Comparison of ENCODE assay signal across 8 cellular contexts in the genomic region with DNA sequence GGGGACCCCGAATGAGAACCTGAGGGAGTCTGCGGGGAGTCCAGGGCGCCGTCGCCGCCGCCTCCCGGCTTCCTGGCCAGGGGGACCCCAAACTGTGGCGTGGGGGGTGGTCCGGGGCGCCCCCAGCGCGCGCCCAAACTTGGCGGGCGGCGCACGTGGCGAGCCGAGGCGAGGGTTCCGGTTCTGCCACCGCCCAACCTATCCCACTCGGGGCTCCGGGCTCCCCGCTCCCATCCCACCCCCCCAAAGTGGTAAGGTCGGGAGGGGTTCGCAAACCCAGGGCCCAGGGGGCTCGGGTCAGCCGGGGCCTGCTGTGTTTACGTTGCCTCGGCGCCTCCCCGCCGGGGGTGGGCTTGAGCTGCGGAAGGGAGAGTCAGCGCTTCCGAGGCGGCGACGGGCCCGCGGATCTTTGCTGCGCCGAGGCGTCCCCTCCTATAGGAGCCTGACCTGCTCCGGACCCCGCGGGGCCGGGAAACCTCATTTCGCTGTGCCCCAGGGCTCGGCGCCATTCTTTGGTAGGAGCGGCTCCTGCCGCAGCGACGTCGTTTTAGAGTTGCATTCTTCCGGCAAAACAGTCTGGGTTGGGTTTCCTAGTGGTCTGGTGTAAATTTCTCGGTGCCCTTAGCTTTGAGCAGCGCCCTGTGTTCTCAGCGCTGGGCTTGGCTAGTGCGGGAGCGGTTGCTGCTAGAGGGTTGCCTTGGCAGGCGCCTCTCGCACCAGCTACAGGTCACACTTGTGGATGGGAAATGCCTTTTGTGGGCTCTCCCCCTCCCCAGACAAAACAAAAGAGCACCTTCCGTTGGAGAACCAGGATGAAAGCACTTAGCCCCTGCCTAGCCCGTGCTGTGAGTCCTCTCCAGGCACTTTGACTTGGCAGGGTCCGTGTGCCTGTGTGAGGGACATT. TPM values are rescaled to one million over a fixed set of nuclear protein-coding genes. Genes with fewer than 3 reads are reported as not detected.
DNase-seq lines count a peak whose midpoint lies in the region; ATAC-seq and TF ChIP-seq lines count a peak whose summit lies in the region.

No MANE protein-coding gene starts in this region.

- TF ChIP-seq CTCF in BE2C (IDR thresholded peaks at IDR 0.05; ENCODE audit: low read depth, low read length) = no peak
- TF ChIP-seq CTCF in HFFc6 (IDR thresholded peaks at IDR 0.05) = no peak
- no peak for TF ChIP-seq CTCF in WERI-Rb-1 (IDR thresholded peaks at IDR 0.05; ENCODE audit: low read depth, low read length)

- peaks cover 39% of the 10 kb centered on the region for H3K4me1 Mint-ChIP-seq in HFFc6 (ENCODE audit: low read depth)

- peaks cover 52% of the 10 kb centered on the region for H3K36me3 ChIP-seq in BE2C
- peaks cover 55% of the 10 kb centered on the region for H3K36me3 ChIP-seq in WERI-Rb-1

- H3K27me3 Mint-ChIP-seq in HFFc6 (ENCODE audit: insufficient read depth) = no peaks in the 10 kb centered on the region

- peak overlapping the region; percentile 94 for H3K27ac Mint-ChIP-seq in HFFc6

- H3K9me3 ChIP-seq in BE2C (no peaks in the 10 kb centered on the region), WERI-Rb-1 (ENCODE audit: severe bottlenecking) (no peaks in the 10 kb centered on the region)

- H3K27ac ChIP-seq in WERI-Rb-1 = peak overlapping the region; percentile 96
- H3K27ac ChIP-seq in caudate nucleus (ENCODE audit: low read depth, low read length) = peak overlapping the region; percentile 72

- peaks cover 6% of the 10 kb centered on the region for H3K36me3 Mint-ChIP-seq in HFFc6 (ENCODE audit: low read depth)

- peak overlapping the region; percentile 98 for H3K4me3 Mint-ChIP-seq in HFFc6

- no peaks in the 10 kb centered on the region for H3K9me3 Mint-ChIP-seq in HFFc6

- H3K4me3 ChIP-seq in BE2C (ENCODE audit: low read depth, low read length) (peak overlapping the region; percentile 92), WERI-Rb-1 (ENCODE audit: low read depth, low read length) (peak overlapping the region; percentile 74)

- peaks cover 22% of the 10 kb centered on the region for H3K4me1 ChIP-seq in BE2C

- no peak for DNase-seq in BE2C
- DNase-seq in HFFc6 = peak; percentile 41
- no peak for DNase-seq in WERI-Rb-1
- peak in 5 of 61 donors; percentile 17 to 50 (median 21) for DNase-seq in caudate nucleus (lab: John Stamatoyannopoulos, UW)
- peak; percentile 75 for DNase-seq in left kidney (ENCODE audit: low read depth, low spot score)
- peak; percentile 19 to 41 (median 25) for DNase-seq in stimulated activated CD4-positive, alpha-beta T cell treated with anti-CD3 and anti-CD28 coated beads, TNF-alpha, amount 100 ng/mL, for 1 hour (ENCODE audit: low read depth in 3 of 3, low spot score in 1 of 3)
- DNase-seq in SKM-1 (lab: John Stamatoyannopoulos, UW; ENCODE audit: unreplicated experiment) = no peak

- ATAC-seq in HG03135 (IDR thresholded peaks at IDR 0.05; ENCODE audit: unreplicated experiment) = no peak

- H3K27me3 ChIP-seq in BE2C = no peaks in the 10 kb centered on the region
- no peaks in the 10 kb centered on the region for H3K27me3 ChIP-seq in WERI-Rb-1 (ENCODE audit: insufficient read depth, low read depth, severe bottlenecking)

RNA-seq across cellular contexts. Expression of a gene that starts 1.2 kb away (rescaled TPM):
- 146 TPM for polyA plus RNA-seq in BE2C (2012; ENCODE audit: insufficient read depth, insufficient read length, low read depth)
- 100 to 1,000 TPM in 4 of 6 experiments, 10 to 100 TPM in 2; 87.2 to 109 (median 103) TPM for total RNA-seq in HFFc6 (2021; fragmentation: NEBNext Ultra II Directional; extraction: Animal tissue kit (Norgen Biotek cat#: 25700))

RNA-seq across cellular contexts. Expression of a gene that starts 7.2 kb away (rescaled TPM):
- polyA plus RNA-seq in BE2C (2012; ENCODE audit: insufficient read depth, insufficient read length, low read depth) = 17.9 TPM
- total RNA-seq in HFFc6 (2021; fragmentation: NEBNext Ultra II Directional; extraction: Animal tissue kit (Norgen Biotek cat#: 25700)) = 10 to 100 TPM; 55.2 to 71.3 (median 67.7) TPM

RNA-seq across cellular contexts. Expression of a gene that starts 24.8 kb away (rescaled TPM):
- 569 TPM for polyA plus RNA-seq in BE2C (2012; ENCODE audit: insufficient read depth, insufficient read length, low read depth)
- total RNA-seq in HFFc6 (2021; fragmentation: NEBNext Ultra II Directional; extraction: Animal tissue kit (Norgen Biotek cat#: 25700)) = 100 to 1,000 TPM in 2 of 6 experiments, 10 to 100 TPM in 4; 91.9 to 105 (median 97.6) TPM

RNA-seq across cellular contexts. Expression of a gene that starts 29.6 kb away (rescaled TPM):
- 4,587 TPM for polyA plus RNA-seq in BE2C (2012; ENCODE audit: insufficient read depth, insufficient read length, low read depth)
- 1,000 to 10,000 TPM; 1,047 to 1,358 (median 1,277) TPM for total RNA-seq in HFFc6 (2021; fragmentation: NEBNext Ultra II Directional; extraction: Animal tissue kit (Norgen Biotek cat#: 25700))

RNA-seq across cellular contexts. Expression of a gene that starts 41.4 kb away (rescaled TPM):
- 28.2 TPM for polyA plus RNA-seq in BE2C (2012; ENCODE audit: insufficient read depth, insufficient read length, low read depth)
- under 1 TPM; 0.18 to 0.47 (median 0.32) TPM for total RNA-seq in HFFc6 (2021; fragmentation: NEBNext Ultra II Directional; extraction: Animal tissue kit (Norgen Biotek cat#: 25700))

Comparison
In these comparisons a context has a peak if more than half of its experiments do, and no peak if none do; other contexts are left out.
1. DNase-seq: peak in HFFc6 (single experiment), left kidney (single experiment) and stimulated activated CD4-positive, alpha-beta T cell treated with anti-CD3 and anti-CD28 coated beads, TNF-alpha, amount 100 ng/mL, for 1 hour (3 of 3); none in BE2C (single experiment), WERI-Rb-1 (single experiment) and SKM-1 (single experiment).